In the genomic region with DNA sequence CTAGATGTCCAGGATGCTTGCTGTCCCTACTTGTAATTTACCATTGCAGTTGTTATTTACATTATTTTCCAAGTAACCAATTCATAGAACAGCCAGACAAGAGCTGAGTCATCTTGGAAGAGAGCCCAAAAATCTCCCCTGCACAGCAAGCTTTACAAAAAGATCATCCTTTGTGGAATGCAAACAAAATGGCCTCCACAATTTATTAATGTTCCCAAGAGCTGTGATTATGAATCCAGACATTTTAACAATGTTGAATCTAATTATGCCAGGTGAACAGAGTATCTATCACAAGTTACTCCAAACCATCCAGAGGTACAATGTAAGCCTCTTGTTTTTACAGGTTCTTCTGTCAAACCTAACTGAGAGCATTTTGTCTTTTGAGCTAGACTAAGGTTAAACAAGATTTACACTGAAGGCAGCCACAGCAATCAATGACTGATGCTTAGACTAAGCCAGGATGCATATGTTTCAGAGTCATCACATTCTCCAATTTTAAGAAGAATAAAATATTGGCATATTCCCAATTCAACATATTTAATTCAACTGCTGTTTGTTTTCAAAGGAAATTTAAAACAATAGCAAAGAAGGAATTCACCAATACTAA, we compare ENCODE assay signal across 10 cellular contexts.
DNase-seq lines count a peak whose midpoint lies in the region; ATAC-seq and TF ChIP-seq lines count a peak whose summit lies in the region.
"Had no signal": no experiment of that assay in that cellular context is flagged by ENCODE, and none has a peak within 500 bp of the region (broad histone marks: within the 10 kb centered on the region; RNA-seq: fewer than 3 reads in every experiment).

No MANE protein-coding gene starts in this region.

- POLR2A ChIA-PET in OCI-LY7 (lab: Charles Lee): interaction anchor here (0.8 to 1.7 kb wide), 3 partner anchors 9 to 20 kb away, joined by 3 to 5 read pairs (median 3); no protein-coding TSS in a partner anchor

- no peaks in the 10 kb centered on the region for H3K9me2 ChIP-seq in OCI-LY7 (ENCODE audit: insufficient read depth, low read length)

- DNase-seq in COLO668 (lab: John Stamatoyannopoulos, UW; ENCODE audit: unreplicated experiment) (peak; percentile 15), HT-29 (ENCODE audit: low spot score) (peak; percentile 86), T1000 (lab: John Stamatoyannopoulos, UW) (peak; percentile 24), kidney epithelial cell (ENCODE audit: low read depth) (peak; percentile 47), OCI-LY7 (ENCODE audit: low spot score) (no peak)
- no peak for DNase-seq in stimulated activated naive CD4-positive, alpha-beta T cell treated with Interleukin-2 at 50 U/mL for 16 hours (lab: John Stamatoyannopoulos, UW)
- DNase-seq: activated CD4-positive, alpha-beta memory T cell treated with anti-CD3 and anti-CD28 coated beads for 36 hours; NCI-H187 had no signal

- H3K27ac ChIP-seq in OCI-LY7 (ENCODE audit: low read depth, low read length, poor library complexity, severe bottlenecking): no peak overlapping the region

- CTCF ChIA-PET in OCI-LY7 (lab: Charles Lee; ENCODE audit: unreplicated experiment): no interaction called here

- BruUV-seq in OCI-LY7 (replicated peaks; lab: Mats Ljungman, UMichigan): no TSS peak

- H3K4me3 ChIP-seq in kidney epithelial cell (ENCODE audit: low read depth, low read length) (no peak overlapping the region), OCI-LY7 (ENCODE audit: low read depth, low read length, poor library complexity, severe bottlenecking) (no peak overlapping the region)

- H3K4me1 ChIP-seq in OCI-LY7 (ENCODE audit: insufficient read depth, low read length, poor library complexity, severe bottlenecking): no peaks in the 10 kb centered on the region

- intact Hi-C loops in OCI-LY7 (cut with micrococcal nuclease; ENCODE audit: unreplicated experiment): no loop called here

- no peak for TF ChIP-seq CTCF in kidney epithelial cell (IDR thresholded peaks at IDR 0.05; ENCODE audit: insufficient read depth, low read length, poor library complexity, severe bottlenecking)
- no peak for TF ChIP-seq CTCF in OCI-LY7 (conservative IDR thresholded peaks at IDR 0.05; ENCODE audit: low read length)

- no peak for ATAC-seq in HG03139 (IDR thresholded peaks at IDR 0.05; ENCODE audit: unreplicated experiment)
- no peak for ATAC-seq in HG02588 (IDR thresholded peaks at IDR 0.05; ENCODE audit: unreplicated experiment)

- H2AFZ ChIP-seq in OCI-LY7 (ENCODE audit: low read length): no peak overlapping the region

- H3K36me3 ChIP-seq in kidney epithelial cell (ENCODE audit: control insufficient read depth, insufficient read depth, low read length) (no peaks in the 10 kb centered on the region), OCI-LY7 (ENCODE audit: insufficient read depth, low read length) (no peaks in the 10 kb centered on the region; the same call in 1 of the 2 replicates)

- no peaks in the 10 kb centered on the region for H4K20me1 ChIP-seq in OCI-LY7 (ENCODE audit: insufficient read depth, low read length)

- no peaks in the 10 kb centered on the region for H3K27me3 ChIP-seq in kidney epithelial cell (ENCODE audit: control insufficient read depth, insufficient read depth, low read length)

- H3K79me2 ChIP-seq in OCI-LY7 (ENCODE audit: insufficient read depth, low read depth, low read length): no peaks in the 10 kb centered on the region

- no peak overlapping the region for H3K4me2 ChIP-seq in OCI-LY7 (ENCODE audit: low read length)

- no peaks in the 10 kb centered on the region for H3K9me3 ChIP-seq in OCI-LY7 (ENCODE audit: low read length)

Comparison
In these comparisons a context has a peak if more than half of its experiments do, and no peak if none do; other contexts are left out.
1. DNase-seq: peak in COLO668 (single experiment), HT-29 (single experiment), T1000 (single experiment) and kidney epithelial cell (single experiment); none in stimulated activated naive CD4-positive, alpha-beta T cell treated with Interleukin-2 at 50 U/mL for 16 hours (single experiment) and OCI-LY7 (single experiment).